Comparison of ENCODE assay signal across 1 cellular context in the genomic region with DNA sequence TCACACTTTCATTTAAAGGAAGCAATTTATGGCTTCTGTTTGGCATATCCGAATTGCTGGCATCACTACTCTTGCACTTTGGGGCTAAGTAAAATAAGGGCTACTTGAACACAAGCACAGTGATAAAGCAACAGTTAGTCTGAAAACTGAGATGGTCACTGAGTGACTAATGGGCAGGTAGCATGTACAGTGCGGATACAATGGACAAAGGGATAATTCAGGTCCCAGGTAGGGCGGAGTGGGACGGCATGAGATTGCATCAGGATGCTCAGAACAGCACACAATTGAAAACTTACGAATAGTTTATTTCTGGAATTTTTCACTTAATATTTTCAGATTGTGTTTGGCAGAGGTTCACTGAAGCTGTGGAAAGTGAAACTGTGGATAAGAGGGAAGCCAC.
A peak's percentile ranks its signal among the peaks of the same experiment; 100 is the strongest.
TF ChIP-seq lines count a peak whose summit lies in the region.

No MANE protein-coding gene starts in this region.

TF ChIP-seq in HepG2, 621 proteins besides CTCF, POLR2A, EP300 and RAD21:
- TF ChIP-seq, protein P1, sequence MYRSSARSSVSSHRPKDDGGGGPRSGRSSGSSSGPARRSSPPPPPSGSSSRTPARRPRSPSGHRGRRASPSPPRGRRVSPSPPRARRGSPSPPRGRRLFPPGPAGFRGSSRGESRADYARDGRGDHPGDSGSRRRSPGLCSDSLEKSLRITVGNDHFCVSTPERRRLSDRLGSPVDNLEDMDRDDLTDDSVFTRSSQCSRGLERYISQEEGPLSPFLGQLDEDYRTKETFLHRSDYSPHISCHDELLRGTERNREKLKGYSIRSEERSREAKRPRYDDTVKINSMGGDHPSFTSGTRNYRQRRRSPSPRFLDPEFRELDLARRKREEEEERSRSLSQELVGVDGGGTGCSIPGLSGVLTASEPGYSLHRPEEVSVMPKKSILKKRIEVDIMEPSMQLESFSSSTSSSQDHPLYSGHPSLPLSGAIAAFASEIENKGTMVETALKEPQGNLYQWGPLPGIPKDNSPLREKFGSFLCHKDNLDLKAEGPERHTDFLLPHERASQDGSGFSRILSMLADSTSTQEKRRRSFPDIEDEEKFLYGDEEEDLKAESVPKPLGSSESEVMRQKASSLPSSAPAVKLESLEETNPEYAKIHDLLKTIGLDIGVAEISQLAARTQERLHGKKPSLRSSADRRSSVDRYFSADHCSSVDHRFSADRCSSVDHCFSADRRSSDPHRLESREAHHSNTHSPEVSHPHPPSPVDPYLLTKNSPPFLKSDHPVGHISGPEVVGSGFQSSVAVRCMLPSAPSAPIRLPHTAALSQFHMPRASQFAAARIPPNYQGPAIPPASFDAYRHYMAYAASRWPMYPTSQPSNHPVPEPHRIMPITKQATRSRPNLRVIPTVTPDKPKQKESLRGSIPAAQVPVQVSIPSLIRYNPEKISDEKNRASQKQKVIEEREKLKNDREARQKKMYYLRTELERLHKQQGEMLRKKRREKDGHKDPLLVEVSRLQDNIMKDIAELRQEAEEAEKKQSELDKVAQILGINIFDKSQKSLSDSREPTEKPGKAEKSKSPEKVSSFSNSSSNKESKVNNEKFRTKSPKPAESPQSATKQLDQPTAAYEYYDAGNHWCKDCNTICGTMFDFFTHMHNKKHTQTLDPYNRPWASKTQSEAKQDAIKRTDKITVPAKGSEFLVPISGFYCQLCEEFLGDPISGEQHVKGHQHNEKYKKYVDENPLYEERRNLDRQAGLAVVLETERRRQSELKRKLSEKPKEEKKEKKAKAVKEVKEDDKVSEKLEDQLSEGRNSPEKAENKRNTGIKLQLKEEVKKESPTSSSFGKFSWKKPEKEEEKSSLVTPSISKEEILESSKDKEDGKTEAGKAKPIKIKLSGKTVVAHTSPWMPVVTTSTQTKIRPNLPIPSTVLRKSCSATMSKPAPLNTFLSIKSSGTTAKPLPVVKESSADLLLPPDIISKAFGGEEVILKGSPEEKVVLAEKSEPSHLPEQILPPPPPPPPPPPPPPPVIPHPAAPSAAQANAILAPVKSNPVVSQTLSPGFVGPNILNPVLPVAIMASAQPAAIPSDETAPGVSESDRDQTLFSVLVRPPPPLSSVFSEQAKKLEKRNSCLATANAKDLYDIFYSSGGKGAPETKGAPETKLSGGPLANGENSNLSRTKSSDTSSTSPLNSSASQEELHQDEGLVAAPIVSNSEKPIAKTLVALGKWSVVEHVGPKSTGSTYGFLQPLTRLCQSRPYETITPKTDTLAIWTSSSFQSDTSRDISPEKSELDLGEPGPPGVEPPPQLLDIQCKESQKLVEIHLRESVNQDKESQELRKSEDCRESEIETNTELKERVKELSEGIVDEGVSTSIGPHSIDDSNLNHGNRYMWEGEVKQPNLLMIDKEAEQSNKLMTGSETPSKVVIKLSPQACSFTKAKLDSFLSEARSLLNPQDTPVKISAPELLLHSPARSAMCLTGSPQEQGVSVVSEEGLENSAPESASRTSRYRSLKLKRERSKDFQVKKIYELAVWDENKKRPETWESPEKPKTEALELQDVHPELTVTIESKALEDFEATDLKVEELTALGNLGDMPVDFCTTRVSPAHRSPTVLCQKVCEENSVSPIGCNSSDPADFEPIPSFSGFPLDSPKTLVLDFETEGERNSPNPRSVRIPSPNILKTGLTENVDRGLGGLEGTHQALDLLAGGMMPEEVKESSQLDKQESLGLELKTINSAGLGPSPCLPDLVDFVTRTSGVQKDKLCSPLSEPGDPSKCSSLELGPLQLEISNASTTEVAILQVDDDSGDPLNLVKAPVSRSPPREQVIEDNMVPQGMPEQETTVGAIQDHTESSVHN (CRISPR knock-in tag; IDR thresholded peaks at IDR 0.05) = no peak
- TF ChIP-seq HNRNPL (IDR thresholded peaks at IDR 0.05; ENCODE audit: low read depth, low read length) (no peak), CEBPG (CRISPR knock-in tag; IDR thresholded peaks at IDR 0.05) (0 out of 2 replicates have a peak, but pooled peaks have one; percentile 12), ZNF3 (CRISPR knock-in tag; IDR thresholded peaks at IDR 0.05) (peak; percentile 89; the same call in 1 of the 2 replicates), RFX3 (CRISPR knock-in tag; IDR thresholded peaks at IDR 0.05) (no peak), SOX13 (IDR thresholded peaks at IDR 0.05) (no peak), SOX13 (CRISPR knock-in tag; conservative IDR thresholded peaks at IDR 0.05 in 1 of 2, IDR thresholded peaks at IDR 0.05 in 1 of 2) (peak in 1 of 2 experiments; percentile 36; a peak in 1 of 4 replicates)
- TF ChIP-seq, protein P2, sequence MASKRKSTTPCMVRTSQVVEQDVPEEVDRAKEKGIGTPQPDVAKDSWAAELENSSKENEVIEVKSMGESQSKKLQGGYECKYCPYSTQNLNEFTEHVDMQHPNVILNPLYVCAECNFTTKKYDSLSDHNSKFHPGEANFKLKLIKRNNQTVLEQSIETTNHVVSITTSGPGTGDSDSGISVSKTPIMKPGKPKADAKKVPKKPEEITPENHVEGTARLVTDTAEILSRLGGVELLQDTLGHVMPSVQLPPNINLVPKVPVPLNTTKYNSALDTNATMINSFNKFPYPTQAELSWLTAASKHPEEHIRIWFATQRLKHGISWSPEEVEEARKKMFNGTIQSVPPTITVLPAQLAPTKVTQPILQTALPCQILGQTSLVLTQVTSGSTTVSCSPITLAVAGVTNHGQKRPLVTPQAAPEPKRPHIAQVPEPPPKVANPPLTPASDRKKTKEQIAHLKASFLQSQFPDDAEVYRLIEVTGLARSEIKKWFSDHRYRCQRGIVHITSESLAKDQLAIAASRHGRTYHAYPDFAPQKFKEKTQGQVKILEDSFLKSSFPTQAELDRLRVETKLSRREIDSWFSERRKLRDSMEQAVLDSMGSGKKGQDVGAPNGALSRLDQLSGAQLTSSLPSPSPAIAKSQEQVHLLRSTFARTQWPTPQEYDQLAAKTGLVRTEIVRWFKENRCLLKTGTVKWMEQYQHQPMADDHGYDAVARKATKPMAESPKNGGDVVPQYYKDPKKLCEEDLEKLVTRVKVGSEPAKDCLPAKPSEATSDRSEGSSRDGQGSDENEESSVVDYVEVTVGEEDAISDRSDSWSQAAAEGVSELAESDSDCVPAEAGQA (IDR thresholded peaks at IDR 0.05; ENCODE audit: low read depth) = no peak
- TF ChIP-seq, protein P2 (CRISPR knock-in tag; IDR thresholded peaks at IDR 0.05; ENCODE audit: borderline replicate concordance) = no peak
- TF ChIP-seq, protein P3, sequence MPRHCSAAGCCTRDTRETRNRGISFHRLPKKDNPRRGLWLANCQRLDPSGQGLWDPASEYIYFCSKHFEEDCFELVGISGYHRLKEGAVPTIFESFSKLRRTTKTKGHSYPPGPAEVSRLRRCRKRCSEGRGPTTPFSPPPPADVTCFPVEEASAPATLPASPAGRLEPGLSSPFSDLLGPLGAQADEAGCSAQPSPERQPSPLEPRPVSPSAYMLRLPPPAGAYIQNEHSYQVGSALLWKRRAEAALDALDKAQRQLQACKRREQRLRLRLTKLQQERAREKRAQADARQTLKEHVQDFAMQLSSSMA (CRISPR knock-in tag; IDR thresholded peaks at IDR 0.05) = no peak
